ENCODE assay signal across 1 cellular context in genomic region chr15:42490743-42491539, GRCh38.
TF ChIP-seq lines count a peak whose summit lies in the region.

Gene ZNF106 (minus strand): TSS chr15:42491141. CDS start chr15:42472289, 18,852 bp downstream.

TF ChIP-seq in HEK293, 187 proteins besides CTCF, POLR2A, EP300 and RAD21 (continued from another document and continues in another):
- 0 out of 2 replicates have a peak, but pooled peaks have one; percentile 40 for TF ChIP-seq ZNF518A (tag by site-specific recombination; conservative IDR thresholded peaks at IDR 0.05; ENCODE audit: low read depth)
- no peak for TF ChIP-seq PRDM2 (tag by site-specific recombination; IDR thresholded peaks at IDR 0.05; ENCODE audit: borderline replicate concordance)
- no peak for TF ChIP-seq ZNF398 (tag by site-specific recombination; IDR thresholded peaks at IDR 0.05)
- TF ChIP-seq MZF1 (tag by site-specific recombination; IDR thresholded peaks at IDR 0.05; ENCODE audit: borderline replicate concordance): no peak
- peak; percentile 37 for TF ChIP-seq SP2 (tag by site-specific recombination; IDR thresholded peaks at IDR 0.05)
- no peak for TF ChIP-seq ZNF510 (tag by site-specific recombination; IDR thresholded peaks at IDR 0.05; ENCODE audit: insufficient replicate concordance)
- TF ChIP-seq KLF7 (tag by site-specific recombination; IDR thresholded peaks at IDR 0.05; ENCODE audit: borderline replicate concordance): no peak; the same call in 1 of the 2 replicates
- TF ChIP-seq ZNF610 (tag by site-specific recombination; IDR thresholded peaks at IDR 0.05; ENCODE audit: borderline replicate concordance): no peak
- TF ChIP-seq ZNF214 (tag by site-specific recombination; IDR thresholded peaks at IDR 0.05; ENCODE audit: borderline replicate concordance): no peak
- peak; percentile 53 for TF ChIP-seq GLIS2 (tag by site-specific recombination; IDR thresholded peaks at IDR 0.05)
- no peak for TF ChIP-seq ZSCAN16 (tag by site-specific recombination; IDR thresholded peaks at IDR 0.05)
- TF ChIP-seq ZNF423 (tag by site-specific recombination; IDR thresholded peaks at IDR 0.05): no peak
- TF ChIP-seq ZNF791 (tag by site-specific recombination; IDR thresholded peaks at IDR 0.05): no peak
- no peak for TF ChIP-seq ZNF664 (tag by site-specific recombination; IDR thresholded peaks at IDR 0.05)
- no peak for TF ChIP-seq ZNF776 (tag by site-specific recombination; IDR thresholded peaks at IDR 0.05; ENCODE audit: borderline replicate concordance)
- peak; percentile 79 for TF ChIP-seq ZXDB (tag by site-specific recombination; IDR thresholded peaks at IDR 0.05)
- TF ChIP-seq ZEB2 (tag by site-specific recombination; IDR thresholded peaks at IDR 0.05): 0 out of 2 replicates have a peak, but pooled peaks have one; percentile 34
- no peak for TF ChIP-seq ZNF449 (tag by site-specific recombination; IDR thresholded peaks at IDR 0.05)
- TF ChIP-seq ZNF140 (tag by site-specific recombination; IDR thresholded peaks at IDR 0.05): no peak
- no peak for TF ChIP-seq ZNF48 (tag by site-specific recombination; IDR thresholded peaks at IDR 0.05)
- TF ChIP-seq ZBTB7A (tag by site-specific recombination; IDR thresholded peaks at IDR 0.05; ENCODE audit: low read depth): no peak
- no peak for TF ChIP-seq ZNF248 (tag by site-specific recombination; IDR thresholded peaks at IDR 0.05)
- TF ChIP-seq ZNF354C (tag by site-specific recombination; IDR thresholded peaks at IDR 0.05; ENCODE audit: borderline replicate concordance, low read depth): no peak
- TF ChIP-seq ZNF626 (tag by site-specific recombination; IDR thresholded peaks at IDR 0.05): no peak
- no peak for TF ChIP-seq TRIM28 (IDR thresholded peaks at IDR 0.05; ENCODE audit: borderline replicate concordance, low read length)
- TF ChIP-seq ZFP37 (tag by site-specific recombination; IDR thresholded peaks at IDR 0.05): 0 out of 2 replicates have a peak, but pooled peaks have one; percentile 32
- TF ChIP-seq ZBTB49 (tag by site-specific recombination; IDR thresholded peaks at IDR 0.05; ENCODE audit: low read depth): no peak
- TF ChIP-seq ZNF114 (tag by site-specific recombination; IDR thresholded peaks at IDR 0.05): no peak
- no peak for TF ChIP-seq ZBTB8A (tag by site-specific recombination; IDR thresholded peaks at IDR 0.05)
- TF ChIP-seq GFI1B (tag by site-specific recombination; IDR thresholded peaks at IDR 0.05): no peak
- TF ChIP-seq ZNF704 (tag by site-specific recombination; IDR thresholded peaks at IDR 0.05): no peak
- TF ChIP-seq ZNF645 (tag by site-specific recombination; IDR thresholded peaks at IDR 0.05): no peak
- no peak for TF ChIP-seq ZNF157 (tag by site-specific recombination; IDR thresholded peaks at IDR 0.05)
- TF ChIP-seq ZNF335 (tag by site-specific recombination; conservative IDR thresholded peaks at IDR 0.05): peak; percentile 84
- TF ChIP-seq TSHZ1 (tag by site-specific recombination; IDR thresholded peaks at IDR 0.05; ENCODE audit: borderline replicate concordance): peak; percentile 43; the same call in 1 of the 2 replicates
